12 cellular contexts compared by ENCODE assay signal in the genomic region with DNA sequence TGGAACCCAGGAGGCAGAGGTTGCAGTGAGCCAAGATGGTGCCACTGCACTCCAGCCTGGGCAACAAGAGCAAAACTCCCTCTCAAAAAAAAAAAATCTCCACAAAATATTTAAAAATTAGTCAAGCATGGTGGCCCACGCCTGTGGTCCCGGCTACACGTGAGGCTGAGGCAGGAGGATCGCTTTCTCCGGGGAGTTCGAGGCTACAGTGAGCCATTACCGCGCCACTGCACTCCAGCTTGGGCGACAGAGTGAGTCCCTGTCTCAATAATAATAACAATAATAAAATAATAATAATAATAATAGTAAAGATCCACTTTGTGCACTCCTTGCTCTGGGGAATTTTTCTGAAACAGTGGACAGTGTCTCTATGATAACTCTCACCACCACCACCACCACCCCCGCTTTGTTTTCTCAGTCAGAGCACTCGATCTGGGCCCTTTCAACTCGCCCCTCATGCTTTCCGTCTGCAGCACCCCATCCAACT. TPM values are rescaled to one million over a fixed set of nuclear protein-coding genes. Genes with fewer than 3 reads are reported as not detected.
DNase-seq lines count a peak whose midpoint lies in the region; ATAC-seq, FAIRE-seq and TF ChIP-seq lines count a peak whose summit lies in the region.
"Had no signal": no experiment of that assay in that cellular context is flagged by ENCODE, and none has a peak within 500 bp of the region (broad histone marks: within the 10 kb centered on the region; RNA-seq: fewer than 3 reads in every experiment).

No MANE protein-coding gene starts in this region.

- H3K36me3 Mint-ChIP-seq in natural killer cell, result no peaks in the 10 kb centered on the region

- H4K91ac ChIP-seq in trophoblast cell (ENCODE audit: low read depth, low read length), result no peak overlapping the region

- no peaks in the 10 kb centered on the region for H4K20me1 ChIP-seq in BLaER1 treated with 17β-estradiol and CSF1 and Interleukin-3, amounts not matched to agents 10 nM and 100 nM
- H4K20me1 ChIP-seq in HCT116 (ENCODE audit: insufficient read depth) (no peaks in the 10 kb centered on the region), GM12878 (ENCODE audit: control insufficient read depth, insufficient read depth) (no peaks in the 10 kb centered on the region)

- no peak for TF ChIP-seq EP300 in GM12878 (IDR thresholded peaks at IDR 0.05; ENCODE audit: borderline replicate concordance in 1 of 2, control insufficient read depth in 1 of 2, low read depth in 2 of 2, low read length in 2 of 2)

- no peak overlapping the region for H4K12ac ChIP-seq in trophoblast cell (ENCODE audit: low read depth, low read length)

- H3K4me3 ChIP-seq in BLaER1 treated with 17β-estradiol and CSF1 and Interleukin-3, amounts not matched to agents 10 nM and 100 nM, result peak overlapping the region in 5 of 10 experiments; percentile 48 to 67 (median 60); a peak in 7 of 20 replicates
- H3K4me3 ChIP-seq in HCT116 (replicated peaks in 1 of 2; ENCODE audit: low read depth in 1 of 2, low read length in 2 of 2) (no peak overlapping the region), GM12878 (no peak overlapping the region), trophoblast cell (ENCODE audit: low read depth, low read length) (no peak overlapping the region)
- H3K4me3 ChIP-seq: cardiac muscle cell had no signal

- RAD21 ChIA-PET in HCT116 (lab: Charles Lee; ENCODE audit: low non-redundant PET in 1 of 2, low total read pairs in 2 of 2, uncharacterized antibody in 2 of 2, unreplicated experiment in 2 of 2), result interaction anchor here in 1 of 2 experiments (1.0 kb wide), 1 partner anchor 27 kb away, joined by 3 read pairs; the partner anchor contains the start of gene KCNC3
- RAD21 ChIA-PET in GM12878 (lab: Charles Lee; ENCODE audit: unreplicated experiment), result interaction anchor here (0.6 to 3.7 kb wide), 28 partner anchors 10 to 532 kb away, joined by 3 to 72 read pairs (median 4); partner anchors contain the start of genes KCNC3, NAPSA, NR1H2 and POLD1

- no peak overlapping the region for H2BK120ac ChIP-seq in trophoblast cell (ENCODE audit: insufficient read depth, low read length, poor library complexity)

- CTCF ChIA-PET in HCT116 (lab: Charles Lee), result interaction anchor here (0.6 to 1.4 kb wide), 10 partner anchors 10 to 180 kb away, joined by 3 to 10 read pairs (median 6); partner anchors contain the start of genes JOSD2 and KCNC3
- CTCF ChIA-PET in GM12878 (lab: Yijun Ruan, JAX), result interaction anchor here (0.7 to 6.2 kb wide), 30 partner anchors 9 to 565 kb away, joined by 3 to 120 read pairs (median 6); partner anchors contain the start of genes KCNC3, NAPSA, NR1H2 and POLD1

- H3K27me3 ChIP-seq in BLaER1 treated with 17β-estradiol and CSF1 and Interleukin-3, amounts not matched to agents 10 nM and 100 nM, result no peaks in the 10 kb centered on the region
- H3K27me3 ChIP-seq in HCT116 (ENCODE audit: insufficient read depth, low read length), result no peaks in the 10 kb centered on the region
- no peaks in the 10 kb centered on the region for H3K27me3 ChIP-seq in GM12878 (replicated peaks in 1 of 2; ENCODE audit: control insufficient read depth in 2 of 2, insufficient read depth in 2 of 2, low read length in 1 of 2)
- H3K27me3 ChIP-seq in trophoblast cell (ENCODE audit: insufficient read depth, low read length), result no peaks in the 10 kb centered on the region
- H3K27me3 ChIP-seq: cardiac muscle cell had no signal

- FAIRE-seq in GM12878 (lab: Jason Lieb, UNC), result no peak
- FAIRE-seq: small intestine had no signal

- no peak overlapping the region for H2BK12ac ChIP-seq in trophoblast cell (ENCODE audit: low read length)

- POLR2A ChIA-PET in HCT116 (lab: Charles Lee) (no interaction called here), GM12878 (lab: Charles Lee) (interaction anchor here (0.6 to 3.0 kb wide), 18 partner anchors 9 to 120 kb away, joined by 3 to 18 read pairs (median 4); partner anchors contain the start of genes KCNC3, MYBPC2, NAPSA and SPIB)

- H3K9me3 ChIP-seq in BLaER1 treated with 17β-estradiol and CSF1 and Interleukin-3, amounts not matched to agents 10 nM and 100 nM (replicated peaks in 1 of 11), result peaks cover 0 to 18% (median 7%) of the 10 kb centered on the region in 11 experiments; a peak in 9 of 22 replicates
- H3K9me3 ChIP-seq in HCT116 (ENCODE audit: control insufficient read depth in 1 of 2, insufficient read depth in 1 of 2, low read depth in 1 of 2, low read length in 2 of 2) (no peaks in the 10 kb centered on the region), GM12878 (replicated peaks; ENCODE audit: control insufficient read depth, insufficient read depth, low read length) (peaks cover 2% of the 10 kb centered on the region; the same call in 2 of the 3 replicates), trophoblast cell (ENCODE audit: insufficient read depth, low read depth, low read length) (peaks cover 2% of the 10 kb centered on the region)

- peak overlapping the region; percentile 95 for H3K4me3 Mint-ChIP-seq in natural killer cell
- H3K4me3 Mint-ChIP-seq: neural crest cell had no signal

- H3K9me2 ChIP-seq in HCT116 (ENCODE audit: insufficient read depth), result no peaks in the 10 kb centered on the region

- TF ChIP-seq POLR2A in HCT116 (IDR thresholded peaks at IDR 0.05; ENCODE audit: borderline replicate concordance, extremely low read depth, insufficient read depth, insufficient read length), result no peak
- TF ChIP-seq POLR2A in GM12878 (IDR thresholded peaks at IDR 0.05; ENCODE audit: low read depth, low read length), result no peak

- no peaks in the 10 kb centered on the region for H3K9me3 Mint-ChIP-seq in natural killer cell

- TF ChIP-seq CTCF in HCT116 (IDR thresholded peaks at IDR 0.05 in 2 of 3, conservative IDR thresholded peaks at IDR 0.05 in 1 of 3; ENCODE audit: borderline replicate concordance in 1 of 3, insufficient read depth in 1 of 3, low read depth in 2 of 3, low read length in 2 of 3) (no peak), GM12878 (IDR thresholded peaks at IDR 0.05 in 2 of 3, conservative IDR thresholded peaks at IDR 0.05 in 1 of 3; ENCODE audit: control insufficient read depth in 2 of 3, extremely low read depth in 1 of 3, insufficient read depth in 1 of 3, low read depth in 3 of 3, low read length in 3 of 3) (no peak), natural killer cell (IDR thresholded peaks at IDR 0.05) (no peak)

- SMC1A ChIA-PET in GM12878 (lab: Charles Lee; ENCODE audit: uncharacterized antibody, unreplicated experiment), result interaction anchor here (0.9 to 3.8 kb wide), 16 partner anchors 10 to 565 kb away, joined by 3 to 68 read pairs (median 6); partner anchors contain the start of genes KCNC3, NAPSA, NR1H2 and POLD1

- H4K8ac ChIP-seq in trophoblast cell (ENCODE audit: low read depth, low read length), result no peak overlapping the region

- H3K79me2 ChIP-seq in HCT116 (ENCODE audit: insufficient read depth, low read length) (no peaks in the 10 kb centered on the region), GM12878 (ENCODE audit: control insufficient read depth, insufficient read depth, low read length) (no peaks in the 10 kb centered on the region), trophoblast cell (ENCODE audit: control insufficient read depth, insufficient read depth, low read length, poor library complexity) (no peaks in the 10 kb centered on the region)

- H3K9ac ChIP-seq in BLaER1 treated with 17β-estradiol and CSF1 and Interleukin-3, amounts not matched to agents 10 nM and 100 nM, result peak overlapping the region in 5 of 11 experiments; percentile 55 to 79 (median 70); a peak in 8 of 22 replicates
- H3K9ac ChIP-seq in HCT116 (ENCODE audit: low read length) (no peak overlapping the region), GM12878 (ENCODE audit: control insufficient read depth, insufficient read depth, low read length) (peak overlapping the region; percentile 89; the same call in 1 of the 2 replicates), trophoblast cell (ENCODE audit: low read length) (no peak overlapping the region)

- 7% methylated on average over 13 of the region's 13 CpGs for WGBS in GM12878 (ENCODE audit: insufficient coverage, insufficient replicate concordance, low lambda C conversion rate, missing lambda C conversion rate)
- WGBS in trophoblast cell (ENCODE audit: extremely low coverage, insufficient coverage, insufficient read length), result no CpG with 5 or more reads among the region's 13 CpGs

- no peak overlapping the region for H3K4ac ChIP-seq in trophoblast cell (ENCODE audit: low read depth, low read length)

- in situ Hi-C loops in GM12878 (cut with MboI), result loop anchor here (5.0 to 10.0 kb wide), 2 partner anchors 431 to 538 kb away; no protein-coding TSS in a partner anchor

- H2AK5ac ChIP-seq in trophoblast cell (ENCODE audit: low read length), result no peak overlapping the region

- H3K4me1 Mint-ChIP-seq in natural killer cell, result peaks cover 31 to 40% of the 10 kb centered on the region in 2 donors

- peak overlapping the region; percentile 97 to 99 for H3K27ac Mint-ChIP-seq in natural killer cell

- BruUV-seq in HCT116 (replicated peaks; lab: Mats Ljungman, UMichigan) (no TSS peak), GM12878 (replicated peaks; lab: Mats Ljungman, UMichigan) (no TSS peak)

- peaks cover 9 to 54% (median 37%) of the 10 kb centered on the region in 10 experiments; a peak in 19 of 20 replicates for H3K4me1 ChIP-seq in BLaER1 treated with 17β-estradiol and CSF1 and Interleukin-3, amounts not matched to agents 10 nM and 100 nM
- H3K4me1 ChIP-seq in HCT116 (ENCODE audit: control insufficient read depth in 1 of 2, insufficient read depth in 2 of 2, low read length in 2 of 2) (peaks cover 0 to 3% of the 10 kb centered on the region in 2 experiments; a peak in 1 of 4 replicates), GM12878 (ENCODE audit: control insufficient read depth, insufficient read depth, low read length) (peaks cover 39% of the 10 kb centered on the region), trophoblast cell (ENCODE audit: control insufficient read depth in 1 of 2, insufficient read depth in 2 of 2, low read length in 2 of 2) (no peaks in the 10 kb centered on the region)

- no peaks in the 10 kb centered on the region for H3K27me3 Mint-ChIP-seq in natural killer cell (ENCODE audit: low read depth in 2 of 2)

- H2AFZ ChIP-seq in HCT116 (ENCODE audit: low read depth, low read length, poor library complexity, severe bottlenecking) (peak overlapping the region; percentile 63), GM12878 (ENCODE audit: control insufficient read depth, low read depth, low read length) (no peak overlapping the region; the same call in 1 of the 2 replicates), trophoblast cell (ENCODE audit: insufficient read depth, low read length, poor library complexity) (no peak overlapping the region)

- intact Hi-C loops in HCT116 (cut with micrococcal nuclease), result loop anchor here (2.0 kb wide), 1 partner anchor 104 kb away; no protein-coding TSS in a partner anchor
- intact Hi-C loops in GM12878 (cut with micrococcal nuclease; ENCODE audit: unreplicated experiment), result loop anchor here (1.0 to 10.0 kb wide), 6 partner anchors 58 to 538 kb away; no protein-coding TSS in a partner anchor
- intact Hi-C loops in natural killer cell (cut with micrococcal nuclease), result loop anchor here (1.0 to 5.0 kb wide), 5 partner anchors 58 to 426 kb away; partner anchors contain the start of genes EMC10 and GARIN5A

- H3K4me2 ChIP-seq in BLaER1 treated with 17β-estradiol and CSF1 and Interleukin-3, amounts not matched to agents 10 nM and 100 nM, result peak overlapping the region in 10 of 11 experiments; percentile 72 to 94 (median 86); a peak in 14 of 22 replicates
- H3K4me2 ChIP-seq in HCT116 (ENCODE audit: low read length) (no peak overlapping the region), GM12878 (ENCODE audit: control insufficient read depth, insufficient read depth) (peak overlapping the region; percentile 100), trophoblast cell (ENCODE audit: low read length) (no peak overlapping the region)

- no peaks in the 10 kb centered on the region for H3K79me1 ChIP-seq in trophoblast cell (ENCODE audit: low read length)

- H3K27ac ChIP-seq in BLaER1 treated with 17β-estradiol and CSF1 and Interleukin-3, amounts not matched to agents 10 nM and 100 nM, result no peak overlapping the region; a peak in 1 of 22 replicates
- H3K27ac ChIP-seq in HCT116 (ENCODE audit: low read depth, low read length) (no peak overlapping the region), GM12878 (ENCODE audit: control insufficient read depth, insufficient read depth) (peak overlapping the region; percentile 95; the same call in 1 of the 2 replicates), trophoblast cell (ENCODE audit: low read depth, low read length) (no peak overlapping the region)
- H3K27ac ChIP-seq: cardiac muscle cell had no signal

- DNase-seq in HCT116 (ENCODE audit: low read depth, low spot score), result no peak
- no peak for DNase-seq in GM12878 (ENCODE audit: low read depth, low spot score)
- no peak for DNase-seq in natural killer cell
- no peak for DNase-seq in A172 (ENCODE audit: low spot score)
- no peak for DNase-seq in trophoblast cell
- DNase-seq in cortex of kidney (lab: John Stamatoyannopoulos, UW), result no peak
- DNase-seq: NCI-H187 treated with DMSO at 0.1 percent for 48 hours had no signal

- no peak for TF ChIP-seq RAD21 in HCT116 (IDR thresholded peaks at IDR 0.05; ENCODE audit: low read depth)
- TF ChIP-seq RAD21 in GM12878 (IDR thresholded peaks at IDR 0.05; ENCODE audit: insufficient read depth, low read depth, low read length), result no peak

- ATAC-seq in HCT116, result no peak
- ATAC-seq in GM12878, result no peak
- ATAC-seq in natural killer cell, result no peak
- ATAC-seq in GM19035 (IDR thresholded peaks at IDR 0.05; ENCODE audit: unreplicated experiment), result no peak

- H3K18ac ChIP-seq in trophoblast cell (ENCODE audit: low read length), result no peak overlapping the region

- no peaks in the 10 kb centered on the region; a peak in 1 of 22 replicates for H3K36me3 ChIP-seq in BLaER1 treated with 17β-estradiol and CSF1 and Interleukin-3, amounts not matched to agents 10 nM and 100 nM
- no peaks in the 10 kb centered on the region for H3K36me3 ChIP-seq in HCT116 (ENCODE audit: control insufficient read depth in 1 of 2, insufficient read depth in 2 of 2, low read length in 2 of 2)
- H3K36me3 ChIP-seq in GM12878 (ENCODE audit: control insufficient read depth in 2 of 2, insufficient read depth in 2 of 2, low read length in 1 of 2), result no peaks in the 10 kb centered on the region
- H3K36me3 ChIP-seq in trophoblast cell (ENCODE audit: control insufficient read depth in 1 of 2, insufficient read depth in 2 of 2, low read length in 2 of 2), result peaks cover 10 to 13% of the 10 kb centered on the region in 2 experiments
- H3K36me3 ChIP-seq: cardiac muscle cell had no signal

- H3K14ac ChIP-seq in trophoblast cell (ENCODE audit: low read length), result no peak overlapping the region

- no peak overlapping the region for H3K23ac ChIP-seq in trophoblast cell (ENCODE audit: low read length)

- no peak overlapping the region for H2BK5ac ChIP-seq in trophoblast cell (ENCODE audit: low read depth, low read length, poor library complexity)

RNA-seq across cellular contexts. Expression of gene NAPSA, which starts 8.7 kb away (rescaled TPM):
- total RNA-seq in HCT116 (2021; ENCODE audit: unreplicated experiment) (4.4 TPM), GM12878 (2014; rRNA removed) (20.1 and 20.6 TPM in 2 replicates), GM12878 (2014; rRNA removed; fragmentation: Illumina TruSeq; extraction: Trizol) (12.3 and 14.5 TPM in 2 replicates), GM12878 (2021) (18.2 and 19.2 TPM in 2 replicates), natural killer cell (1 to 10 TPM in 1 of 3 donors, under 1 TPM in 2; 0.94 to 1.3 (median 0.95) TPM)
- 3.4 and 3.7 TPM in 2 replicates for polyA plus RNA-seq in HCT116 (2012)
- total RNA-seq in GM12878 (2013; cell fraction: nucleolus; rRNA removed), result 19.2 and 19.9 TPM in 2 replicates
- 30.5 TPM for polyA plus RNA-seq in GM12878 (2011; ENCODE audit: low read depth)
- polyA plus RNA-seq in GM12878 (2011; rRNA removed) (30.8 and 45.4 TPM in 2 replicates), GM12878 (2014; fragmentation: Illumina TruSeq; extraction: Trizol) (13.8 and 15.3 TPM in 2 replicates), GM12878 (2014; fragmentation: Nextera tagmentation; extraction: Ambion mirVana) (10 to 100 TPM in 1 of 2 experiments, 1 to 10 TPM in 1; 6.7 to 15.2 TPM), GM12878 (2014; rRNA removed) (21.6 and 22.4 TPM in 2 replicates), GM12878 (2016; fragmentation: Nextera tagmentation; extraction: Ambion mirVana) (10 to 100 TPM; 17.0 to 17.2 TPM)
- 65.3 and 79.7 TPM in 2 replicates for polyA plus RNA-seq in GM12878 (2011; cell fraction: cytosol; rRNA removed)
- polyA plus RNA-seq in GM12878 (2011; cell fraction: nucleus; rRNA removed), result 86.1 and 106 TPM in 2 replicates
- polyA plus RNA-seq in GM12878 (2012), result 15.8 and 49.6 TPM in 2 replicates
- 20.5 and 43.9 TPM in 2 replicates for polyA minus RNA-seq in GM12878 (2011; rRNA and poly(A)+ RNA removed)
- 10.6 and 14.8 TPM in 2 replicates for polyA minus RNA-seq in GM12878 (2011; cell fraction: cytosol; rRNA and poly(A)+ RNA removed)
- polyA minus RNA-seq in GM12878 (2011; cell fraction: nucleus; rRNA and poly(A)+ RNA removed), result 11.8 and 16.9 TPM in 2 replicates
- 0.07 and 0.16 TPM in 2 replicates for total RNA-seq in A172 (2014; rRNA removed; shearing (Covaris generic))
- 0.25 and 0.26 TPM in 2 replicates for polyA plus RNA-seq in trophoblast cell (2013)

RNA-seq across cellular contexts. Expression of gene NR1H2, which starts 19.5 kb away (rescaled TPM):
- total RNA-seq in HCT116 (2021; ENCODE audit: unreplicated experiment) (40.3 TPM), GM12878 (2014; rRNA removed) (44.8 and 45.2 TPM in 2 replicates), GM12878 (2014; rRNA removed; fragmentation: Illumina TruSeq; extraction: Trizol) (15.6 and 17.2 TPM in 2 replicates), GM12878 (2021) (43.3 and 44.5 TPM in 2 replicates), natural killer cell (100 to 1,000 TPM; 185 to 217 (median 211) TPM)
- 43.0 and 51.2 TPM in 2 replicates for polyA plus RNA-seq in HCT116 (2012)
- total RNA-seq in GM12878 (2013; cell fraction: nucleolus; rRNA removed), result 40.9 and 43.5 TPM in 2 replicates
- 12.3 TPM for polyA plus RNA-seq in GM12878 (2011; ENCODE audit: low read depth)
- polyA plus RNA-seq in GM12878 (2011; rRNA removed) (12.3 and 26.9 TPM in 2 replicates), GM12878 (2014; fragmentation: Illumina TruSeq; extraction: Trizol) (1.8 and 16.2 TPM in 2 replicates), GM12878 (2014; fragmentation: Nextera tagmentation; extraction: Ambion mirVana) (1 to 10 TPM in 1 of 2 experiments, under 1 TPM in 1; 0.05 to 1.3 TPM), GM12878 (2014; rRNA removed) (52.4 and 53.3 TPM in 2 replicates), GM12878 (2016; fragmentation: Nextera tagmentation; extraction: Ambion mirVana) (10 to 100 TPM; 45.7 to 54.2 TPM)
- polyA plus RNA-seq in GM12878 (2011; cell fraction: cytosol; rRNA removed), result 35.8 and 59.6 TPM in 2 replicates
- polyA plus RNA-seq in GM12878 (2011; cell fraction: nucleus; rRNA removed), result 90.2 and 96.1 TPM in 2 replicates
- polyA plus RNA-seq in GM12878 (2012), result 46.7 and 49.3 TPM in 2 replicates
- 19.2 and 26.2 TPM in 2 replicates for polyA minus RNA-seq in GM12878 (2011; rRNA and poly(A)+ RNA removed)
- 13.5 and 15.4 TPM in 2 replicates for polyA minus RNA-seq in GM12878 (2011; cell fraction: cytosol; rRNA and poly(A)+ RNA removed)
- 17.4 and 27.1 TPM in 2 replicates for polyA minus RNA-seq in GM12878 (2011; cell fraction: nucleus; rRNA and poly(A)+ RNA removed)
- 96.8 and 97.3 TPM in 2 replicates for total RNA-seq in A172 (2014; rRNA removed; shearing (Covaris generic))
- 21.2 and 22.6 TPM in 2 replicates for polyA plus RNA-seq in trophoblast cell (2013)

RNA-seq across cellular contexts. Expression of gene POLD1, which starts 27.4 kb away (rescaled TPM):
- 122 TPM for total RNA-seq in HCT116 (2021; ENCODE audit: unreplicated experiment)
- polyA plus RNA-seq in HCT116 (2012), result 92.4 and 93.2 TPM in 2 replicates
- 45.1 and 55.2 TPM in 2 replicates for total RNA-seq in GM12878 (2013; cell fraction: nucleolus; rRNA removed)
- 121 and 141 TPM in 2 replicates for total RNA-seq in GM12878 (2014; rRNA removed)
- total RNA-seq in GM12878 (2014; rRNA removed; fragmentation: Illumina TruSeq; extraction: Trizol), result 28.6 and 31.8 TPM in 2 replicates
- 146 and 165 TPM in 2 replicates for total RNA-seq in GM12878 (2021)
- 15.5 TPM for polyA plus RNA-seq in GM12878 (2011; ENCODE audit: low read depth)
- polyA plus RNA-seq in GM12878 (2011; rRNA removed), result 10.4 and 25.7 TPM in 2 replicates
- polyA plus RNA-seq in GM12878 (2011; cell fraction: cytosol; rRNA removed), result 47.4 and 83.0 TPM in 2 replicates
- polyA plus RNA-seq in GM12878 (2011; cell fraction: nucleus; rRNA removed), result 231 and 322 TPM in 2 replicates
- polyA plus RNA-seq in GM12878 (2012), result 51.0 and 61.8 TPM in 2 replicates
- polyA plus RNA-seq in GM12878 (2014; fragmentation: Illumina TruSeq; extraction: Trizol), result 1.9 and 18.1 TPM in 2 replicates
- 1 to 10 TPM in 1 of 2 experiments, under 1 TPM in 1; 0.76 to 6.5 TPM for polyA plus RNA-seq in GM12878 (2014; fragmentation: Nextera tagmentation; extraction: Ambion mirVana)
- polyA plus RNA-seq in GM12878 (2014; rRNA removed), result 95.1 and 110 TPM in 2 replicates
- polyA plus RNA-seq in GM12878 (2016; fragmentation: Nextera tagmentation; extraction: Ambion mirVana), result 100 to 1,000 TPM; 111 to 118 TPM
- 34.5 and 105 TPM in 2 replicates for polyA minus RNA-seq in GM12878 (2011; rRNA and poly(A)+ RNA removed)
- polyA minus RNA-seq in GM12878 (2011; cell fraction: cytosol; rRNA and poly(A)+ RNA removed), result 65.4 and 72.3 TPM in 2 replicates
- polyA minus RNA-seq in GM12878 (2011; cell fraction: nucleus; rRNA and poly(A)+ RNA removed), result 50.1 and 97.2 TPM in 2 replicates
- total RNA-seq in natural killer cell, result 10 to 100 TPM; 26.1 to 32.0 (median 30.2) TPM
- 57.5 and 79.9 TPM in 2 replicates for total RNA-seq in A172 (2014; rRNA removed; shearing (Covaris generic))
- polyA plus RNA-seq in trophoblast cell (2013), result 42.3 and 44.2 TPM in 2 replicates

RNA-seq across cellular contexts. Expression of gene KCNC3, which starts 27.6 kb away (rescaled TPM):
- 6.9 TPM for total RNA-seq in HCT116 (2021; ENCODE audit: unreplicated experiment)
- polyA plus RNA-seq in HCT116 (2012), result 2.9 and 4.6 TPM in 2 replicates
- 1.6 and 1.9 TPM in 2 replicates for total RNA-seq in GM12878 (2013; cell fraction: nucleolus; rRNA removed)
- 0.16 and 0.45 TPM in 2 replicates for total RNA-seq in GM12878 (2014; rRNA removed)
- total RNA-seq in GM12878 (2014; rRNA removed; fragmentation: Illumina TruSeq; extraction: Trizol), result 0.27 and 0.32 TPM in 2 replicates
- 2.4 and 3.8 TPM in 2 replicates for total RNA-seq in GM12878 (2021)
- polyA plus RNA-seq in GM12878 (2011; ENCODE audit: low read depth), result 1.4 TPM
- 0.24 and 0.43 TPM in 2 replicates for polyA plus RNA-seq in GM12878 (2011; rRNA removed)
- polyA plus RNA-seq in GM12878 (2011; cell fraction: cytosol; rRNA removed), result 0.63 and 0.75 TPM in 2 replicates
- polyA plus RNA-seq in GM12878 (2011; cell fraction: nucleus; rRNA removed), result 4.0 and 5.1 TPM in 2 replicates
- 2.9 and 5.5 TPM in 2 replicates for polyA plus RNA-seq in GM12878 (2012)
- 1.1 and 1.5 TPM in 2 replicates for polyA plus RNA-seq in GM12878 (2014; fragmentation: Illumina TruSeq; extraction: Trizol)
- polyA plus RNA-seq in GM12878 (2014; fragmentation: Nextera tagmentation; extraction: Ambion mirVana), result not detected
- 1.9 and 2.5 TPM in 2 replicates for polyA plus RNA-seq in GM12878 (2014; rRNA removed)
- under 1 TPM; 0.08 to 0.10 TPM for polyA plus RNA-seq in GM12878 (2016; fragmentation: Nextera tagmentation; extraction: Ambion mirVana)
- polyA minus RNA-seq in GM12878 (2011; rRNA and poly(A)+ RNA removed), result 0.73 and 0.77 TPM in 2 replicates
- 0.62 TPM in 1 of 2 replicates, not detected in the other for polyA minus RNA-seq in GM12878 (2011; cell fraction: cytosol; rRNA and poly(A)+ RNA removed)
- 1.1 and 1.9 TPM in 2 replicates for polyA minus RNA-seq in GM12878 (2011; cell fraction: nucleus; rRNA and poly(A)+ RNA removed)
- total RNA-seq in natural killer cell, result 1 to 10 TPM in 1 of 3 donors, under 1 TPM in 2; 0.57 to 3.2 (median 0.68) TPM
- 0.22 TPM in 1 of 2 replicates, not detected in the other for total RNA-seq in A172 (2014; rRNA removed; shearing (Covaris generic))
- polyA plus RNA-seq in trophoblast cell (2013), result 22.5 and 22.6 TPM in 2 replicates

Comparison
In these comparisons a context has a peak if more than half of its experiments do, and no peak if none do; other contexts are left out.
1. H3K4me2 ChIP-seq: peak in BLaER1 treated with 17β-estradiol and CSF1 and Interleukin-3, amounts not matched to agents 10 nM and 100 nM (10 of 11) and GM12878 (single experiment); none in HCT116 (single experiment) and trophoblast cell (single experiment).